Comparison of ENCODE assay signal across 8 cellular contexts in genomic region chr1:231421616-231421970, GRCh38. TPM values are rescaled to one million over a fixed set of nuclear protein-coding genes. Genes with fewer than 3 reads are reported as not detected.
DNase-seq lines count a peak whose midpoint lies in the region; ATAC-seq and TF ChIP-seq lines count a peak whose summit lies in the region.

No MANE protein-coding gene starts in this region.

- H3K36me3 Mint-ChIP-seq in activated CD4-positive, alpha-beta T cell treated with anti-CD3 and anti-CD28 coated beads, Interleukin-2, amount 10 ng/mL, durations not matched to agents 7 days and 5 days (ENCODE audit: low read depth): peaks cover 34% of the 10 kb centered on the region
- H3K36me3 Mint-ChIP-seq in naive B cell: peaks cover 0 to 6% of the 10 kb centered on the region in 2 donors

- H3K27ac Mint-ChIP-seq in activated CD4-positive, alpha-beta T cell treated with anti-CD3 and anti-CD28 coated beads, Interleukin-2, amount 10 ng/mL, durations not matched to agents 7 days and 5 days: peak overlapping the region; percentile 81
- peak overlapping the region in 3 of 6 donors; percentile 71 to 87 (median 76) for H3K27ac Mint-ChIP-seq in naive B cell

- H3K27ac ChIP-seq in HUES64 (ENCODE audit: low read depth, low read length) (no peak overlapping the region), urinary bladder (ENCODE audit: low read depth) (peak overlapping the region; percentile 99)

- H3K36me3 ChIP-seq in GM06990 (ENCODE audit: control insufficient read depth, insufficient read depth, low read length) (no peaks in the 10 kb centered on the region), HUES64 (ENCODE audit: insufficient read depth, low read length) (no peaks in the 10 kb centered on the region), urinary bladder (ENCODE audit: insufficient read depth) (no peaks in the 10 kb centered on the region)

- CTCF ChIA-PET in activated CD4-positive, alpha-beta T cell treated with anti-CD3 and anti-CD28 coated beads, Interleukin-2, amount 10 ng/mL, durations not matched to agents 7 days and 5 days (lab: Charles Lee): interaction anchor here (0.6 to 1.1 kb wide), 4 partner anchors 24 to 166 kb away, joined by 3 to 5 read pairs (median 3); partner anchors contain the start of genes EXOC8 and SPRTN

- peaks cover 43% of the 10 kb centered on the region for H3K4me1 Mint-ChIP-seq in activated CD4-positive, alpha-beta T cell treated with anti-CD3 and anti-CD28 coated beads, Interleukin-2, amount 10 ng/mL, durations not matched to agents 7 days and 5 days
- H3K4me1 Mint-ChIP-seq in naive B cell: peaks cover 40 to 45% (median 43%) of the 10 kb centered on the region in 3 donors

- no peaks in the 10 kb centered on the region for H3K27me3 ChIP-seq in GM06990 (replicated peaks; ENCODE audit: control insufficient read depth, insufficient read depth, low read length)
- H3K27me3 ChIP-seq in HUES64 (ENCODE audit: insufficient read depth, low read length): peaks cover 83% of the 10 kb centered on the region

- no peak for DNase-seq in GM06990 (ENCODE audit: extremely low read depth, insufficient read length)
- DNase-seq in activated CD4-positive, alpha-beta T cell treated with anti-CD3 and anti-CD28 coated beads, Interleukin-2, amount 10 ng/mL, durations not matched to agents 7 days and 5 days: peak; percentile 51
- peak; percentile 82 to 88 for DNase-seq in erythroblast (lab: John Stamatoyannopoulos, UW)
- DNase-seq in naive B cell: no peak
- no peak for DNase-seq in Kasumi-1 (lab: John Stamatoyannopoulos, UW)

- peak; percentile 37 for ATAC-seq in GM21390 (IDR thresholded peaks at IDR 0.05; ENCODE audit: unreplicated experiment)
- peak; percentile 26 to 28 for ATAC-seq in naive B cell (ENCODE audit: low read depth in 2 of 2)

- H3K4me1 ChIP-seq in HUES64 (ENCODE audit: insufficient read depth, low read length): peaks cover 25% of the 10 kb centered on the region
- no peaks in the 10 kb centered on the region for H3K4me1 ChIP-seq in urinary bladder (ENCODE audit: insufficient read depth)

- H3K9ac ChIP-seq in HUES64 (ENCODE audit: low read depth, low read length): peak overlapping the region; percentile 37

- WGBS in HUES64: under 1% methylated on average over 45 of the region's 45 CpGs
- under 1% methylated on average over 45 of the region's 45 CpGs for WGBS in urinary bladder

- no peak for TF ChIP-seq CTCF in GM06990 (IDR thresholded peaks at IDR 0.05; ENCODE audit: insufficient read depth, low read length, poor library complexity, severe bottlenecking)

- H3K4me3 ChIP-seq in GM06990 (replicated peaks; ENCODE audit: low read depth, low read length) (peak overlapping the region; percentile 71), HUES64 (ENCODE audit: low read length) (peak overlapping the region; percentile 83), urinary bladder (ENCODE audit: low read depth, low read length) (peak overlapping the region; percentile 74)

- POLR2A ChIA-PET in activated CD4-positive, alpha-beta T cell treated with anti-CD3 and anti-CD28 coated beads, Interleukin-2, amount 10 ng/mL, durations not matched to agents 7 days and 5 days (lab: Charles Lee): no interaction called here

- no peak for TF ChIP-seq POLR2A in erythroblast (IDR thresholded peaks at IDR 0.05; ENCODE audit: low read length)

- H3K27me3 Mint-ChIP-seq in activated CD4-positive, alpha-beta T cell treated with anti-CD3 and anti-CD28 coated beads, Interleukin-2, amount 10 ng/mL, durations not matched to agents 7 days and 5 days: peaks cover 9% of the 10 kb centered on the region
- H3K27me3 Mint-ChIP-seq in naive B cell: no peaks in the 10 kb centered on the region

- H3K9me3 Mint-ChIP-seq in activated CD4-positive, alpha-beta T cell treated with anti-CD3 and anti-CD28 coated beads, Interleukin-2, amount 10 ng/mL, durations not matched to agents 7 days and 5 days: no peaks in the 10 kb centered on the region
- H3K9me3 Mint-ChIP-seq in naive B cell: no peaks in the 10 kb centered on the region

- peak overlapping the region; percentile 73 for H3K4me3 Mint-ChIP-seq in activated CD4-positive, alpha-beta T cell treated with anti-CD3 and anti-CD28 coated beads, Interleukin-2, amount 10 ng/mL, durations not matched to agents 7 days and 5 days
- peak overlapping the region; percentile 67 to 92 (median 82) for H3K4me3 Mint-ChIP-seq in naive B cell

- no peaks in the 10 kb centered on the region for H3K9me3 ChIP-seq in HUES64 (ENCODE audit: insufficient read depth, low read depth, low read length)

RNA-seq across cellular contexts. Expression of gene EGLN1, which starts 0.5 kb away (rescaled TPM):
- 6.8 TPM for polyA plus RNA-seq in HUES64 (2013, experiment 1 of 2)
- polyA plus RNA-seq in HUES64 (2013, experiment 2 of 2): 10.8 TPM
- total RNA-seq in activated CD4-positive, alpha-beta T cell treated with anti-CD3 and anti-CD28 coated beads, Interleukin-2, amount 10 ng/mL, durations not matched to agents 7 days and 5 days: 10 to 100 TPM; 29.3 to 39.7 TPM
- polyA plus RNA-seq in naive B cell (ENCODE audit: low read depth in 6 of 6) (10 to 100 TPM; 16.4 to 30.6 (median 21.6) TPM), urinary bladder (26.3 TPM)
- 73.3 TPM for total RNA-seq in urinary bladder

Comparison
In these comparisons a context has a peak if more than half of its experiments do, and no peak if none do; other contexts are left out.
1. DNase-seq: peak in activated CD4-positive, alpha-beta T cell treated with anti-CD3 and anti-CD28 coated beads, Interleukin-2, amount 10 ng/mL, durations not matched to agents 7 days and 5 days (single experiment) and erythroblast (2 of 2); none in GM06990 (single experiment), naive B cell (single experiment) and Kasumi-1 (0 of 2).
2. Peak in every context shown above with its lines, with median percentiles within 50 percentile points of each other: H3K4me3 ChIP-seq.